Comparison of ENCODE assay signal across 8 cellular contexts in genomic region chr16:397736-398332, GRCh38. TPM values are rescaled to one million over a fixed set of nuclear protein-coding genes. Genes with fewer than 3 reads are reported as not detected.
DNase-seq lines count a peak whose midpoint lies in the region; ATAC-seq and TF ChIP-seq lines count a peak whose summit lies in the region.

No MANE protein-coding gene starts in this region.

- DNase-seq in Daoy (ENCODE audit: low read depth) (peak; percentile 61), MM.1S (peak; percentile 69), heart right ventricle (peak; percentile 73 to 74), posterior vena cava (ENCODE audit: low spot score) (peak; percentile 90), GDM1 (lab: John Stamatoyannopoulos, UW) (no peak)
- peak; percentile 35 for DNase-seq in activated naive CD8-positive, alpha-beta T cell treated with anti-CD3 and anti-CD28 coated beads for 36 hours

- H3K9me3 ChIP-seq in MM.1S (replicated peaks; ENCODE audit: insufficient read depth, low read length): no peaks in the 10 kb centered on the region
- no peaks in the 10 kb centered on the region for H3K9me3 ChIP-seq in heart right ventricle

- H3K4me1 ChIP-seq in MM.1S (ENCODE audit: low read length): peaks cover 7% of the 10 kb centered on the region
- peaks cover 2 to 43% (median 29%) of the 10 kb centered on the region in 9 donors for H3K4me1 ChIP-seq in heart right ventricle

- H3F3A ChIP-seq in MM.1S (ENCODE audit: insufficient read depth, low read length): peaks cover 29% of the 10 kb centered on the region

- H3K36me3 Mint-ChIP-seq in activated naive CD8-positive, alpha-beta T cell treated with anti-CD3 and anti-CD28 coated beads for 36 hours: no peaks in the 10 kb centered on the region

- 21 to 22% methylated on average over 21 to 25 of the region's 29 CpGs for WGBS in heart right ventricle, 2 donors

- no peaks in the 10 kb centered on the region for H4K20me1 ChIP-seq in MM.1S (ENCODE audit: insufficient read depth, low read length)

- H3K27me3 ChIP-seq in MM.1S (replicated peaks; ENCODE audit: insufficient read depth, low read length): no peaks in the 10 kb centered on the region
- no peaks in the 10 kb centered on the region for H3K27me3 ChIP-seq in heart right ventricle

- ATAC-seq in heart right ventricle: peak; percentile 9 to 63 (median 50)
- no peak for ATAC-seq in GM18873 (IDR thresholded peaks at IDR 0.05; ENCODE audit: low FRiP score, unreplicated experiment)
- no peak for ATAC-seq in HG03342 (IDR thresholded peaks at IDR 0.05; ENCODE audit: unreplicated experiment)

- H3K4me3 ChIP-seq in MM.1S (ENCODE audit: low read length) (no peak overlapping the region), heart right ventricle (peak overlapping the region in 9 of 10 donors; percentile 2 to 72 (median 65))

- no peak overlapping the region for H3K4me2 ChIP-seq in MM.1S (ENCODE audit: low read depth, low read length)

- peaks cover 8% of the 10 kb centered on the region for H3K27me3 Mint-ChIP-seq in activated naive CD8-positive, alpha-beta T cell treated with anti-CD3 and anti-CD28 coated beads for 36 hours

- no peak overlapping the region for H3K27ac ChIP-seq in MM.1S (ENCODE audit: low read length)
- peak overlapping the region in 9 of 10 donors; percentile 65 to 91 (median 85) for H3K27ac ChIP-seq in heart right ventricle

- H2AFZ ChIP-seq in MM.1S (ENCODE audit: low read length): no peak overlapping the region

- H3K4me1 Mint-ChIP-seq in activated naive CD8-positive, alpha-beta T cell treated with anti-CD3 and anti-CD28 coated beads for 36 hours: peaks cover 9% of the 10 kb centered on the region

- no peaks in the 10 kb centered on the region for H3K9me3 Mint-ChIP-seq in activated naive CD8-positive, alpha-beta T cell treated with anti-CD3 and anti-CD28 coated beads for 36 hours

- peak overlapping the region; percentile 59 for H3K4me3 Mint-ChIP-seq in activated naive CD8-positive, alpha-beta T cell treated with anti-CD3 and anti-CD28 coated beads for 36 hours

- peaks cover 16% of the 10 kb centered on the region for H3K79me2 ChIP-seq in MM.1S (ENCODE audit: low read length)

- peak; percentile 38 for TF ChIP-seq CTCF in MM.1S (IDR thresholded peaks at IDR 0.05; ENCODE audit: low read length)
- TF ChIP-seq CTCF in heart right ventricle (IDR thresholded peaks at IDR 0.05): peak in 6 of 9 donors; percentile 15 to 58 (median 48)

- H3K9me2 ChIP-seq in MM.1S (replicated peaks; ENCODE audit: insufficient read depth, low read length): no peaks in the 10 kb centered on the region

- no peak overlapping the region for H3K27ac Mint-ChIP-seq in activated naive CD8-positive, alpha-beta T cell treated with anti-CD3 and anti-CD28 coated beads for 36 hours

- intact Hi-C loops in heart right ventricle (cut with DNase I): loop anchor here in 1 of 10 donors (10.0 kb wide), 1 partner anchor 87 kb away; no protein-coding TSS in a partner anchor
- intact Hi-C loops in posterior vena cava (cut with DNase I): no loop called here

- no peak overlapping the region for H3K9ac ChIP-seq in MM.1S (ENCODE audit: low read length)

- H3K36me3 ChIP-seq in MM.1S (replicated peaks; ENCODE audit: insufficient read depth, low read length) (no peaks in the 10 kb centered on the region), heart right ventricle (peaks cover 0 to 14% (median 0%) of the 10 kb centered on the region in 9 donors)

RNA-seq across cellular contexts. Expression of gene NME4, which starts 0.8 kb away (rescaled TPM):
- total RNA-seq in Daoy (2014; rRNA removed; shearing (Covaris generic)): 35.6 and 39.9 TPM in 2 replicates
- 10 to 100 TPM; 15.6 to 17.3 TPM for total RNA-seq in activated naive CD8-positive, alpha-beta T cell treated with anti-CD3 and anti-CD28 coated beads for 36 hours
- total RNA-seq in heart right ventricle (10 to 100 TPM; 57.8 to 97.0 (median 75.4) TPM), posterior vena cava (100 to 1,000 TPM in 1 of 2 donors, 10 to 100 TPM in 1; 70.7 to 108 TPM)
- 10 to 100 TPM; 48.1 to 97.2 TPM for polyA plus RNA-seq in heart right ventricle

RNA-seq across cellular contexts. Expression of gene DECR2, which starts 3.9 kb away (rescaled TPM):
- total RNA-seq in Daoy (2014; rRNA removed; shearing (Covaris generic)): 1.3 and 4.2 TPM in 2 replicates
- 1 to 10 TPM; 7.0 to 8.2 TPM for total RNA-seq in activated naive CD8-positive, alpha-beta T cell treated with anti-CD3 and anti-CD28 coated beads for 36 hours
- total RNA-seq in heart right ventricle (10 to 100 TPM in 7 of 10 donors, 1 to 10 TPM in 3; 7.0 to 17.4 (median 11.6) TPM), posterior vena cava (10 to 100 TPM; 11.2 to 12.9 TPM)
- 10 to 100 TPM in 1 of 2 donors, 1 to 10 TPM in 1; 9.3 to 26.0 TPM for polyA plus RNA-seq in heart right ventricle

RNA-seq across cellular contexts. Expression of gene PGAP6, which starts 16.1 kb away (rescaled TPM):
- total RNA-seq in Daoy (2014; rRNA removed; shearing (Covaris generic)): 12.1 and 22.1 TPM in 2 replicates
- 10 to 100 TPM; 22.8 to 24.1 TPM for total RNA-seq in activated naive CD8-positive, alpha-beta T cell treated with anti-CD3 and anti-CD28 coated beads for 36 hours
- total RNA-seq in heart right ventricle (10 to 100 TPM; 27.1 to 57.3 (median 33.1) TPM), posterior vena cava (10 to 100 TPM; 24.7 to 28.9 TPM)
- polyA plus RNA-seq in heart right ventricle: 10 to 100 TPM; 27.8 to 45.3 TPM

RNA-seq across cellular contexts. Expression of gene MRPL28, which starts 27.5 kb away (rescaled TPM):
- total RNA-seq in Daoy (2014; rRNA removed; shearing (Covaris generic)): 128 and 141 TPM in 2 replicates
- 10 to 100 TPM; 89.3 to 94.8 TPM for total RNA-seq in activated naive CD8-positive, alpha-beta T cell treated with anti-CD3 and anti-CD28 coated beads for 36 hours
- 10 to 100 TPM; 64.9 to 78.6 (median 74.6) TPM for total RNA-seq in heart right ventricle
- 100 to 1,000 TPM; 134 to 169 TPM for polyA plus RNA-seq in heart right ventricle
- total RNA-seq in posterior vena cava: 10 to 100 TPM; 35.7 to 36.0 TPM

RNA-seq across cellular contexts. Expression of gene RAB11FIP3, which starts 27.6 kb away (rescaled TPM):
- total RNA-seq in Daoy (2014; rRNA removed; shearing (Covaris generic)): 6.2 and 10.4 TPM in 2 replicates
- 10 to 100 TPM; 16.9 to 17.4 TPM for total RNA-seq in activated naive CD8-positive, alpha-beta T cell treated with anti-CD3 and anti-CD28 coated beads for 36 hours
- total RNA-seq in heart right ventricle (10 to 100 TPM; 16.6 to 40.3 (median 30.4) TPM), posterior vena cava (10 to 100 TPM; 40.1 to 45.2 TPM)
- 10 to 100 TPM; 22.7 to 28.5 TPM for polyA plus RNA-seq in heart right ventricle

Comparison
In these comparisons a context has a peak if more than half of its experiments do, and no peak if none do; other contexts are left out.
1. ATAC-seq: peak in heart right ventricle (8 of 8); none in GM18873 (single experiment) and HG03342 (single experiment).